21 cellular contexts compared by ENCODE assay signal in the genomic region with DNA sequence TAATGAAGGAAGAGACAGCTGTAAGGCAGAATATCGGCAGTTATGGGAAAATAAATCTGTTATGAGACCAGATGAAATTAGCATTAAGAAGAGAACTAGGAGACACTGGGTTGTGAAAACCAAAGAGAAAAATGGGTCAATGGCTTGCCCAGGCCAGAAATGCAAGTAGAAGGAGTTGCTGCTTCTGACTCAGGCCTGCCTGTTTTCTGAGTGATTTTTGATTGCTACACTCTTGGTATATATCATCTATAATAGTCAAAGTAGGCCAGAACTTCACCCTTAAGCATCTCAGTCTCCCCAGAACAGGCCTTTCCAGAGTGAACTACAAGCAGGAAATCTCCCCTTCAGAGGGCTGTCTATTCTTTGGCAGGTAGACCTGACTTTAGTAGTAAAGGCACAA.
"Had no signal": no experiment of that assay in that cellular context is flagged by ENCODE, and none has a peak within 500 bp of the region (broad histone marks: within the 10 kb centered on the region; RNA-seq: fewer than 3 reads in every experiment).

No MANE protein-coding gene starts in this region.

- H3K27ac Mint-ChIP-seq: activated CD4-positive, alpha-beta memory T cell treated with anti-CD3 and anti-CD28 coated beads for 36 hours; activated CD8-positive, alpha-beta memory T cell treated with anti-CD3 and anti-CD28 coated beads, Interleukin-2, amount 10 ng/mL, durations not matched to agents 7 days and 5 days; activated naive CD4-positive, alpha-beta T cell treated with anti-CD3 and anti-CD28 coated beads, Interleukin-2, amount 10 ng/mL, durations not matched to agents 7 days and 5 days; activated T-cell treated with anti-CD3 and anti-CD28 coated beads, Interleukin-2, amount 50 U/mL, for 24 hours; immature natural killer cell; natural killer cell had no signal

- H3K4me3 Mint-ChIP-seq: activated CD4-positive, alpha-beta memory T cell treated with anti-CD3 and anti-CD28 coated beads for 36 hours; activated CD8-positive, alpha-beta memory T cell treated with anti-CD3 and anti-CD28 coated beads, Interleukin-2, amount 10 ng/mL, durations not matched to agents 7 days and 5 days; activated naive CD4-positive, alpha-beta T cell treated with anti-CD3 and anti-CD28 coated beads, Interleukin-2, amount 10 ng/mL, durations not matched to agents 7 days and 5 days; activated T-cell treated with anti-CD3 and anti-CD28 coated beads, Interleukin-2, amount 50 U/mL, for 24 hours; immature natural killer cell; natural killer cell had no signal

- DNase-seq: activated CD4-positive, alpha-beta memory T cell treated with anti-CD3 and anti-CD28 coated beads for 36 hours; activated CD8-positive, alpha-beta memory T cell treated with anti-CD3 and anti-CD28 coated beads, Interleukin-2, amount 10 ng/mL, durations not matched to agents 7 days and 5 days; activated naive CD4-positive, alpha-beta T cell treated with anti-CD3 and anti-CD28 coated beads, Interleukin-2, amount 10 ng/mL, durations not matched to agents 7 days and 5 days; activated T-cell treated with anti-CD3 and anti-CD28 coated beads, Interleukin-2, amount 50 U/mL, for 24 hours; central memory CD4-positive, alpha-beta T cell; colonic mucosa; head of caudate nucleus; immature natural killer cell; mammary epithelial cell; natural killer cell; nucleus accumbens; right cardiac atrium; SK-N-SH; small intestine; stomach; T-helper 1 cell; testis; upper lobe of right lung; WERI-Rb-1 had no signal

- H3K4me1 ChIP-seq: colonic mucosa, prostate gland, testis, upper lobe of right lung had no signal

- H3K4me3 ChIP-seq: colonic mucosa, prostate gland, stomach, testis, upper lobe of right lung had no signal

- H3K27me3 Mint-ChIP-seq: activated CD4-positive, alpha-beta memory T cell treated with anti-CD3 and anti-CD28 coated beads for 36 hours; activated CD8-positive, alpha-beta memory T cell treated with anti-CD3 and anti-CD28 coated beads, Interleukin-2, amount 10 ng/mL, durations not matched to agents 7 days and 5 days; activated naive CD4-positive, alpha-beta T cell treated with anti-CD3 and anti-CD28 coated beads, Interleukin-2, amount 10 ng/mL, durations not matched to agents 7 days and 5 days; activated T-cell treated with anti-CD3 and anti-CD28 coated beads, Interleukin-2, amount 50 U/mL, for 24 hours had no signal

- H3K4me1 Mint-ChIP-seq: activated CD8-positive, alpha-beta memory T cell treated with anti-CD3 and anti-CD28 coated beads, Interleukin-2, amount 10 ng/mL, durations not matched to agents 7 days and 5 days; activated naive CD4-positive, alpha-beta T cell treated with anti-CD3 and anti-CD28 coated beads, Interleukin-2, amount 10 ng/mL, durations not matched to agents 7 days and 5 days; immature natural killer cell had no signal

- H3K9me3 Mint-ChIP-seq: activated CD4-positive, alpha-beta memory T cell treated with anti-CD3 and anti-CD28 coated beads for 36 hours; activated naive CD4-positive, alpha-beta T cell treated with anti-CD3 and anti-CD28 coated beads, Interleukin-2, amount 10 ng/mL, durations not matched to agents 7 days and 5 days; activated T-cell treated with anti-CD3 and anti-CD28 coated beads, Interleukin-2, amount 50 U/mL, for 24 hours; natural killer cell had no signal

- H3K27ac ChIP-seq: colonic mucosa, prostate gland, stomach, testis, upper lobe of right lung, WERI-Rb-1 had no signal

- H3K27me3 ChIP-seq: colonic mucosa, stomach, testis, upper lobe of right lung had no signal

- ATAC-seq: activated CD8-positive, alpha-beta memory T cell treated with anti-CD3 and anti-CD28 coated beads, Interleukin-2, amount 10 ng/mL, durations not matched to agents 7 days and 5 days; left lobe of liver; natural killer cell; right cardiac atrium; upper lobe of right lung had no signal

- H3K36me3 ChIP-seq: colonic mucosa, prostate gland, stomach, upper lobe of right lung, WERI-Rb-1 had no signal

- H3K36me3 Mint-ChIP-seq: activated CD4-positive, alpha-beta memory T cell treated with anti-CD3 and anti-CD28 coated beads for 36 hours; activated CD8-positive, alpha-beta memory T cell treated with anti-CD3 and anti-CD28 coated beads, Interleukin-2, amount 10 ng/mL, durations not matched to agents 7 days and 5 days; activated naive CD4-positive, alpha-beta T cell treated with anti-CD3 and anti-CD28 coated beads, Interleukin-2, amount 10 ng/mL, durations not matched to agents 7 days and 5 days; immature natural killer cell; natural killer cell had no signal

- H3K9me3 ChIP-seq: colonic mucosa, prostate gland, SK-N-SH, stomach, testis, upper lobe of right lung had no signal
